Comparison of ENCODE assay signal across 8 cellular contexts in the genomic region with DNA sequence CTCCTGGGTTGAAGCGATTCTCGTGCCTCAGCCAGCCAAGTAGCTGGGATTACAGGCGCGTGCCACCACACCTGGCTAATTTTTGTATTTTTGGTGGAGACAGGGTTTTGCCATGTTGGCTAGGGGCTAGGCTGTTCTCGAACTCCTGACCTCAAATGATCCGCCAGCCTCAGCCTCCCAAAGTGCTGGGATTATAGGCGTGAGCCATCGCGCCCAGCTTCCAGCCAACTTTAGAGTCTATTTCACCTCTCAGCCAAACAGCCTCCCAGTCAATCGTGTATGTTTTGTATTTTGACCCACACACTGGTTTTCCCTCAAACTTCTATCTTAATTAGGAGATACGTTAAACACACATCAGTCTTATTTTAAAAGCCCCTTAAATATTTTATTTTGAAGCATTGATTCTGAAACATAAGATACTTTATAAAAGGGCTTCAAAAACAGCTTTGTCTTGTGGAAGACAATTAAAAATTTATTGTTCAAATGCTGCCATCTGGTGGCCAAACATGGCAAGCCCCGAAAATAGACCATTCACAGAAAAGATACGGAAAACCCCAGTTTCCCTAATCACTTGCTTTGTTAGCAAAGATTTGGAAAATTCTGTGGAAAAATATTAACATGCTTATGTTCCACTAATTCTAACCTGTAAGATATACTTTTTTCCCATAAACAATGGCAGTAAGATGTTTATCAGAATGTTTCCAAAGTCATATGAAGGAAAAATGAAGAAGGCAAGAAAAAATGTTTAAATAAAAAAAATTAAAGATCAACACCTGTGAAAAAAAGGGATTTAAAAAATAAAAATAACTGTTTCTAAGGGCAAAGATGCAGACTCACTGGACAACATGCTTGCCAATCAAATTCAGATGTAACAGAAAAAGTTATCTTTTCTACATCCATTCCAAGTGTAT. TPM values are rescaled to one million over a fixed set of nuclear protein-coding genes. Genes with fewer than 3 reads are reported as not detected.
A peak's percentile ranks its signal among the peaks of the same experiment; 100 is the strongest.
DNase-seq lines count a peak whose midpoint lies in the region; ATAC-seq and TF ChIP-seq lines count a peak whose summit lies in the region.

No MANE protein-coding gene starts in this region.

- no peak for ATAC-seq in CD4-positive, CD25-positive, alpha-beta regulatory T cell (ENCODE audit: low read depth in 2 of 2)
- peak in 1 of 4 donors; percentile 29 for ATAC-seq in heart left ventricle
- ATAC-seq in GM21717 (IDR thresholded peaks at IDR 0.05; ENCODE audit: unreplicated experiment), result no peak

- H3K4me3 Mint-ChIP-seq in CD4-positive, CD25-positive, alpha-beta regulatory T cell, result no peak overlapping the region
- H3K4me3 Mint-ChIP-seq in activated naive CD4-positive, alpha-beta T cell treated with anti-CD3 and anti-CD28 coated beads, Interleukin-2, amount 10 ng/mL, durations not matched to agents 7 days and 5 days, result no peak overlapping the region

- peaks cover 0 to 5% (median 1%) of the 10 kb centered on the region in 4 donors for H3K4me1 Mint-ChIP-seq in CD4-positive, CD25-positive, alpha-beta regulatory T cell
- no peaks in the 10 kb centered on the region for H3K4me1 Mint-ChIP-seq in activated naive CD4-positive, alpha-beta T cell treated with anti-CD3 and anti-CD28 coated beads, Interleukin-2, amount 10 ng/mL, durations not matched to agents 7 days and 5 days

- POLR2A ChIA-PET in HEK293 (lab: Yijun Ruan, JAX), result no interaction called here

- peak overlapping the region in 1 of 3 donors; percentile 52 for H3K27ac Mint-ChIP-seq in CD4-positive, CD25-positive, alpha-beta regulatory T cell
- H3K27ac Mint-ChIP-seq in activated naive CD4-positive, alpha-beta T cell treated with anti-CD3 and anti-CD28 coated beads, Interleukin-2, amount 10 ng/mL, durations not matched to agents 7 days and 5 days, result no peak overlapping the region

- no peaks in the 10 kb centered on the region for H3K27me3 ChIP-seq in CD4-positive, CD25-positive, alpha-beta regulatory T cell (ENCODE audit: control insufficient read depth, insufficient read depth, low read length)
- H3K27me3 ChIP-seq in heart left ventricle, result no peaks in the 10 kb centered on the region

- no peak for TF ChIP-seq POLR2A in heart left ventricle (IDR thresholded peaks at IDR 0.05)

- CTCF ChIA-PET in HEK293 (lab: Yijun Ruan, JAX), result interaction anchor here (0.5 to 14.5 kb wide), 25 partner anchors 9 to 590 kb away, joined by 3 to 309 read pairs (median 3); a partner anchor contains a TSS
- CTCF ChIA-PET in activated naive CD4-positive, alpha-beta T cell treated with anti-CD3 and anti-CD28 coated beads, Interleukin-2, amount 10 ng/mL, durations not matched to agents 7 days and 5 days (lab: Charles Lee), result interaction anchor here (1.0 to 5.5 kb wide), 8 partner anchors 10 to 589 kb away, joined by 3 to 47 read pairs (median 5); no protein-coding TSS in a partner anchor

- no peak overlapping the region for H3K4me3 ChIP-seq in CD4-positive, CD25-positive, alpha-beta regulatory T cell (ENCODE audit: low read depth, low read length)
- no peak overlapping the region for H3K4me3 ChIP-seq in HEK293 (ENCODE audit: low read depth, low read length)
- no peak overlapping the region for H3K4me3 ChIP-seq in heart left ventricle

- no peaks in the 10 kb centered on the region for H3K9me3 Mint-ChIP-seq in CD4-positive, CD25-positive, alpha-beta regulatory T cell
- no peaks in the 10 kb centered on the region for H3K9me3 Mint-ChIP-seq in activated naive CD4-positive, alpha-beta T cell treated with anti-CD3 and anti-CD28 coated beads, Interleukin-2, amount 10 ng/mL, durations not matched to agents 7 days and 5 days

- H3K27me3 Mint-ChIP-seq in CD4-positive, CD25-positive, alpha-beta regulatory T cell, result no peaks in the 10 kb centered on the region
- no peaks in the 10 kb centered on the region for H3K27me3 Mint-ChIP-seq in activated naive CD4-positive, alpha-beta T cell treated with anti-CD3 and anti-CD28 coated beads, Interleukin-2, amount 10 ng/mL, durations not matched to agents 7 days and 5 days

- WGBS in heart left ventricle, 4 donors, result 53 to 60% (median 57%) methylated on average over 13 of the region's 13 CpGs

- H3K36me3 ChIP-seq in CD4-positive, CD25-positive, alpha-beta regulatory T cell (ENCODE audit: control insufficient read depth, insufficient read depth, low read length), result peaks cover 18% of the 10 kb centered on the region
- H3K36me3 ChIP-seq in HEK293 (ENCODE audit: control insufficient read depth in 2 of 2, insufficient read depth in 1 of 2, low read length in 2 of 2) (peaks cover 0 to 17% of the 10 kb centered on the region in 2 experiments; a peak in 1 of 3 replicates), heart left ventricle (peaks cover 0 to 20% (median 16%) of the 10 kb centered on the region in 9 donors)

- peak; percentile 38 to 52 (median 43) for DNase-seq in CD4-positive, CD25-positive, alpha-beta regulatory T cell
- DNase-seq in SK-N-DZ (ENCODE audit: low spot score) (peak; percentile 45), heart left ventricle (peak in 2 of 5 donors; percentile 29 to 32), renal cortical epithelial cell (ENCODE audit: low read depth) (peak; percentile 40), mesenteric fat pad (ENCODE audit: low spot score) (no peak)
- DNase-seq in activated naive CD4-positive, alpha-beta T cell treated with anti-CD3 and anti-CD28 coated beads, Interleukin-2, amount 10 ng/mL, durations not matched to agents 7 days and 5 days, result peak; percentile 64

- TF ChIP-seq CTCF in HEK293 (tag by site-specific recombination; IDR thresholded peaks at IDR 0.05) (no peak), heart left ventricle (IDR thresholded peaks at IDR 0.05) (peak; percentile 80 to 94 (median 88))

- peaks cover 28% of the 10 kb centered on the region for H3K36me3 Mint-ChIP-seq in CD4-positive, CD25-positive, alpha-beta regulatory T cell
- peaks cover 10% of the 10 kb centered on the region for H3K36me3 Mint-ChIP-seq in activated naive CD4-positive, alpha-beta T cell treated with anti-CD3 and anti-CD28 coated beads, Interleukin-2, amount 10 ng/mL, durations not matched to agents 7 days and 5 days

- no peaks in the 10 kb centered on the region for H3K4me1 ChIP-seq in CD4-positive, CD25-positive, alpha-beta regulatory T cell (ENCODE audit: control insufficient read depth, insufficient read depth, low read length, poor library complexity, severe bottlenecking)
- no peaks in the 10 kb centered on the region for H3K4me1 ChIP-seq in HEK293 (ENCODE audit: control insufficient read depth, insufficient read depth, low read length)
- H3K4me1 ChIP-seq in heart left ventricle, result peaks cover 0 to 10% (median 0%) of the 10 kb centered on the region in 12 donors

- H3K27ac ChIP-seq in CD4-positive, CD25-positive, alpha-beta regulatory T cell (ENCODE audit: insufficient read depth, low read length, poor library complexity, severe bottlenecking), result no peak overlapping the region
- no peak overlapping the region for H3K27ac ChIP-seq in HEK293 (ENCODE audit: extremely low read depth, low read depth, low read length)
- H3K27ac ChIP-seq in heart left ventricle, result no peak overlapping the region

- intact Hi-C loops in heart left ventricle (cut with DNase I), result loop anchor here (2.0 to 10.0 kb wide), 10 partner anchors 204 to 596 kb away; no protein-coding TSS in a partner anchor

- no peaks in the 10 kb centered on the region for H3K9me3 ChIP-seq in CD4-positive, CD25-positive, alpha-beta regulatory T cell (ENCODE audit: control insufficient read depth in 2 of 2, low read length in 2 of 2)
- H3K9me3 ChIP-seq in HEK293 (ENCODE audit: control insufficient read depth, insufficient read depth, low read depth, low read length) (no peaks in the 10 kb centered on the region), heart left ventricle (no peaks in the 10 kb centered on the region)

TF ChIP-seq in HEK293, 187 proteins besides CTCF, POLR2A, EP300 and RAD21:
- TF ChIP-seq ZNF2 (tag by site-specific recombination; IDR thresholded peaks at IDR 0.05), result no peak
- TF ChIP-seq ZNF654 (tag by site-specific recombination; IDR thresholded peaks at IDR 0.05; ENCODE audit: low read depth), result peak; percentile 65

RNA-seq across cellular contexts. Expression of a gene that starts 33.1 kb away (rescaled TPM):
- total RNA-seq in CD4-positive, CD25-positive, alpha-beta regulatory T cell, result 27.5 TPM
- 10 to 100 TPM; 28.1 to 42.3 (median 29.7) TPM for polyA plus RNA-seq in CD4-positive, CD25-positive, alpha-beta regulatory T cell
- 49.4 and 55.3 TPM in 2 replicates for polyA plus RNA-seq in SK-N-DZ (2014; cell fraction: cytosol; rRNA removed)
- 36.0 and 43.3 TPM in 2 replicates for polyA plus RNA-seq in SK-N-DZ (2014; cell fraction: nucleus; rRNA removed)
- 10 to 100 TPM in 8 of 9 donors, 1 to 10 TPM in 1; 9.4 to 22.5 (median 16.1) TPM for total RNA-seq in heart left ventricle
- polyA plus RNA-seq in heart left ventricle, result 10 to 100 TPM; 12.5 to 33.4 TPM
- 48.4 and 54.2 TPM in 2 replicates for total RNA-seq in renal cortical epithelial cell
- total RNA-seq in mesenteric fat pad, result 17.6 TPM

RNA-seq across cellular contexts. Expression of a gene that starts 56.7 kb away (rescaled TPM):
- 214 TPM for total RNA-seq in CD4-positive, CD25-positive, alpha-beta regulatory T cell
- 100 to 1,000 TPM in 2 of 4 donors, 10 to 100 TPM in 2; 82.4 to 106 (median 99.1) TPM for polyA plus RNA-seq in CD4-positive, CD25-positive, alpha-beta regulatory T cell
- 289 and 292 TPM in 2 replicates for polyA plus RNA-seq in SK-N-DZ (2014; cell fraction: cytosol; rRNA removed)
- polyA plus RNA-seq in SK-N-DZ (2014; cell fraction: nucleus; rRNA removed), result 105 and 151 TPM in 2 replicates
- total RNA-seq in heart left ventricle (100 to 1,000 TPM in 1 of 9 donors, 10 to 100 TPM in 8; 48.6 to 104 (median 63.1) TPM), renal cortical epithelial cell (130 and 185 TPM in 2 replicates), mesenteric fat pad (112 TPM)
- polyA plus RNA-seq in heart left ventricle, result 100 to 1,000 TPM in 1 of 2 donors, 10 to 100 TPM in 1; 32.6 to 133 TPM
